Comparison of ENCODE assay signal across 8 cellular contexts in genomic region chr2:37654932-37655331, GRCh38. TPM values are rescaled to one million over a fixed set of nuclear protein-coding genes. Genes with fewer than 3 reads are reported as not detected.
DNase-seq lines count a peak whose midpoint lies in the region; ATAC-seq, FAIRE-seq and TF ChIP-seq lines count a peak whose summit lies in the region.

No MANE protein-coding gene starts in this region.

- intact Hi-C loops in activated CD4-positive, alpha-beta T cell treated with anti-CD3 and anti-CD28 coated beads, Interleukin-2, amount 10 ng/mL, durations not matched to agents 24 days and 14 days (cut with micrococcal nuclease) = no loop called here

- ATAC-seq in HG02970 (IDR thresholded peaks at IDR 0.05; ENCODE audit: low FRiP score, unreplicated experiment) = peak; percentile 69

- H3K9me3 ChIP-seq in WERI-Rb-1 (ENCODE audit: severe bottlenecking) = no peaks in the 10 kb centered on the region
- no peaks in the 10 kb centered on the region for H3K9me3 ChIP-seq in keratinocyte (ENCODE audit: control insufficient read depth, low read depth, low read length)

- FAIRE-seq in keratinocyte (lab: Jason Lieb, UNC) = no peak

- H3K4me1 ChIP-seq in keratinocyte (ENCODE audit: control insufficient read depth, extremely low read depth, insufficient read depth, low read length) = peaks cover 63% of the 10 kb centered on the region

- H3K4me3 Mint-ChIP-seq in activated CD4-positive, alpha-beta T cell treated with anti-CD3 and anti-CD28 coated beads, Interleukin-2, amount 10 ng/mL, durations not matched to agents 24 days and 14 days = peak overlapping the region; percentile 20

- no peak overlapping the region for H2AFZ ChIP-seq in keratinocyte (ENCODE audit: control insufficient read depth, low read length)

- no peak overlapping the region for H3K9ac ChIP-seq in keratinocyte (ENCODE audit: control insufficient read depth, extremely low read depth, insufficient read depth, low read length)

- H3K27me3 ChIP-seq in WERI-Rb-1 (ENCODE audit: insufficient read depth, low read depth, severe bottlenecking) (no peaks in the 10 kb centered on the region), keratinocyte (ENCODE audit: control insufficient read depth, extremely low read depth, insufficient read depth, low read length) (no peaks in the 10 kb centered on the region)

- H3K27me3 Mint-ChIP-seq in activated CD4-positive, alpha-beta T cell treated with anti-CD3 and anti-CD28 coated beads, Interleukin-2, amount 10 ng/mL, durations not matched to agents 24 days and 14 days = no peaks in the 10 kb centered on the region

- H3K36me3 ChIP-seq in WERI-Rb-1 (peaks cover 38% of the 10 kb centered on the region), keratinocyte (ENCODE audit: control insufficient read depth in 2 of 2, extremely low read depth in 1 of 2, insufficient read depth in 2 of 2, low read length in 2 of 2) (peaks cover 3 to 16% of the 10 kb centered on the region in 2 experiments)

- H3K4me2 ChIP-seq in keratinocyte (ENCODE audit: control insufficient read depth, extremely low read depth, insufficient read depth, low read depth, low read length) = peak overlapping the region; percentile 74

- H3K9me3 Mint-ChIP-seq in activated CD4-positive, alpha-beta T cell treated with anti-CD3 and anti-CD28 coated beads, Interleukin-2, amount 10 ng/mL, durations not matched to agents 24 days and 14 days = no peaks in the 10 kb centered on the region

- H4K20me1 ChIP-seq in keratinocyte (ENCODE audit: control insufficient read depth, extremely low read depth, insufficient read depth, low read length) = peaks cover 3% of the 10 kb centered on the region

- peak overlapping the region; percentile 25; the same call in 1 of the 2 replicates for H3K27ac ChIP-seq in WERI-Rb-1
- peak overlapping the region; percentile 84 for H3K27ac ChIP-seq in keratinocyte (ENCODE audit: control insufficient read depth, insufficient read depth, low read length)

- dilution Hi-C loops in keratinocyte (cut with MboI; ENCODE audit: extremely low pct_ligation_motif_present, low sequenced_read_pairs) = no loop called here

- no peak for TF ChIP-seq CTCF in WERI-Rb-1 (IDR thresholded peaks at IDR 0.05; ENCODE audit: low read depth, low read length)
- TF ChIP-seq CTCF in keratinocyte (optimal IDR thresholded peaks at IDR 0.05 in 1 of 3, IDR thresholded peaks at IDR 0.05 in 1 of 3, conservative IDR thresholded peaks at IDR 0.05 in 1 of 3; ENCODE audit: extremely low read depth in 1 of 3, insufficient read depth in 2 of 3, low read length in 3 of 3) = no peak

- H3K4me3 ChIP-seq in WERI-Rb-1 (ENCODE audit: low read depth, low read length) = no peak overlapping the region
- H3K4me3 ChIP-seq in keratinocyte (ENCODE audit: control insufficient read depth in 2 of 3, extremely low read depth in 1 of 3, insufficient read depth in 2 of 3, low read depth in 1 of 3, low read length in 3 of 3) = peak overlapping the region in 2 of 3 experiments; percentile 12 to 14

- peaks cover 91% of the 10 kb centered on the region for H3K79me2 ChIP-seq in keratinocyte (ENCODE audit: control insufficient read depth, insufficient read depth, low read length)

- peaks cover 6% of the 10 kb centered on the region for H3K9me1 ChIP-seq in keratinocyte (ENCODE audit: control insufficient read depth, extremely low read depth, insufficient read depth, low read length)

- no peak overlapping the region for H3K27ac Mint-ChIP-seq in activated CD4-positive, alpha-beta T cell treated with anti-CD3 and anti-CD28 coated beads, Interleukin-2, amount 10 ng/mL, durations not matched to agents 24 days and 14 days

- DNase-seq in activated CD4-positive, alpha-beta T cell treated with anti-CD3 and anti-CD28 coated beads, Interleukin-2, amount 10 ng/mL, durations not matched to agents 24 days and 14 days = no peak
- no peak for DNase-seq in activated CD4-positive, alpha-beta T cell treated with anti-CD3 and anti-CD28 coated beads, Interleukin-2, amount 50 U/mL, for 1 hour
- DNase-seq in WERI-Rb-1 = no peak
- DNase-seq in keratinocyte (ENCODE audit: low read depth, low spot score) = no peak
- DNase-seq in dermis blood vessel endothelial cell = no peak
- DNase-seq in kidney glomerular epithelial cell (lab: John Stamatoyannopoulos, UW) = no peak
- DNase-seq in NCI-H1436 treated with DMSO at 0.1 percent for 48 hours (lab: John Stamatoyannopoulos, UW) = no peak

- peaks cover 31% of the 10 kb centered on the region for H3K36me3 Mint-ChIP-seq in activated CD4-positive, alpha-beta T cell treated with anti-CD3 and anti-CD28 coated beads, Interleukin-2, amount 10 ng/mL, durations not matched to agents 24 days and 14 days (ENCODE audit: low read depth)

- H3K4me1 Mint-ChIP-seq in activated CD4-positive, alpha-beta T cell treated with anti-CD3 and anti-CD28 coated beads, Interleukin-2, amount 10 ng/mL, durations not matched to agents 24 days and 14 days = peaks cover 54% of the 10 kb centered on the region

RNA-seq across cellular contexts. Expression of gene CDC42EP3, which starts 16.5 kb away (rescaled TPM):
- 10.9 and 12.8 TPM in 2 replicates for total RNA-seq in activated CD4-positive, alpha-beta T cell treated with anti-CD3 and anti-CD28 coated beads, Interleukin-2, amount 10 ng/mL, durations not matched to agents 24 days and 14 days
- polyA plus RNA-seq in keratinocyte = 24.1 to 50.7 TPM (median 34.6 TPM) in 3 replicates
- polyA plus RNA-seq in keratinocyte (2011; ENCODE audit: low read depth) = 4.3 TPM
- 39.4 and 54.8 TPM in 2 replicates for polyA plus RNA-seq in keratinocyte (2011; cell fraction: cytosol; rRNA removed)
- 45.1 and 47.2 TPM in 2 replicates for polyA plus RNA-seq in keratinocyte (2011; cell fraction: nucleus; rRNA removed)
- polyA plus RNA-seq in keratinocyte (2012; ENCODE audit: low replicate concordance) = 16.4 and 22.4 TPM in 2 replicates
- polyA minus RNA-seq in keratinocyte = 32.5 to 52.2 TPM (median 33.1 TPM) in 3 replicates
- 24.0 TPM for polyA minus RNA-seq in keratinocyte (2011; cell fraction: cytosol; rRNA and poly(A)+ RNA removed)
- polyA minus RNA-seq in keratinocyte (2011; cell fraction: nucleus; rRNA and poly(A)+ RNA removed) = 17.2 and 39.7 TPM in 2 replicates
- total RNA-seq in dermis blood vessel endothelial cell = 21.3 and 29.1 TPM in 2 replicates
